23 cellular contexts compared by ENCODE assay signal in genomic region chr15:46061002-46061401, GRCh38.
"Had no signal": no experiment of that assay in that cellular context is flagged by ENCODE, and none has a peak within 500 bp of the region (broad histone marks: within the 10 kb centered on the region; RNA-seq: fewer than 3 reads in every experiment).

No MANE protein-coding gene starts in this region.

- H3K27ac ChIP-seq: KMS-11, SJSA1, SK-N-MC had no signal

- H3K9ac ChIP-seq: KMS-11 had no signal

- DNase-seq: IMR-90, MV-4-11, NCI-H1048, NCI-H1105 treated with DMSO at 0.1 percent for 48 hours, NCI-H1417 treated with DMSO at 0.1 percent for 48 hours, NCI-H146, NCI-H1694 treated with DMSO at 0.1 percent for 48 hours, NCI-H1930, NCI-H2081, NCI-H2107, NCI-H2227 treated with DMSO at 0.1 percent for 48 hours, NCI-H524, NCI-H526 treated with DMSO at 0.1 percent for 48 hours, NCI-H748 treated with DMSO at 0.1 percent for 48 hours, Right ventricle myocardium superior, RPMI8226, SIG-M5 had no signal

- FAIRE-seq: HepG2, K562, RCC 7860 had no signal

- H3K4me3 ChIP-seq: K562, SJSA1, SK-N-MC had no signal

- H3K27me3 ChIP-seq: SJSA1 had no signal

- H3K4me1 ChIP-seq: SJSA1 had no signal

- H3K9me3 ChIP-seq: SJSA1 had no signal

- H3K4me2 ChIP-seq: KMS-11 had no signal

- H3K36me3 ChIP-seq: SJSA1 had no signal
